ENCODE assay signal across 8 cellular contexts in the genomic region with DNA sequence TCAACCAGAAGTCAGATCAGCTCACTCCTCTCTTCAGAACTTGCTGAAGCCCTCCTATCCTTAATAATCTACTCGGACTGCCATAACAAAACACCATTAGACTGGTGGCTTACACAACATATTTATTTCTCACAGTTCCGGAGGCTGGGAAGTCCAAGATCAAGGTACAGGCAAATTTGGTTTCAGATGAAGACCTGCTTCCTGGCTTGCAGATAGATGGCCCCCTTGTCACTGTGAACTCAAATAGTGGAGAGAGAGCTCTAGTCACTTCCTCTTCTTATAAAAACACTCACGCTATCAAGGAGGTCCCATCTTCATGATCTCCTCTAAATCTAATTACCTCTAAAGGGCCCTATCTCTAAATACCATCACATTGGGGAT.
A peak's percentile ranks its signal among the peaks of the same experiment; 100 is the strongest.
DNase-seq lines count a peak whose midpoint lies in the region; ATAC-seq and TF ChIP-seq lines count a peak whose summit lies in the region.

No MANE protein-coding gene starts in this region.

- intact Hi-C loops in activated naive CD4-positive, alpha-beta T cell treated with anti-CD3 and anti-CD28 coated beads for 36 hours (cut with micrococcal nuclease): loop anchor here (1.0 to 5.0 kb wide), 7 partner anchors 10 to 435 kb away; no protein-coding TSS in a partner anchor

- peaks cover 6% of the 10 kb centered on the region for H3K4me1 ChIP-seq in smooth muscle cell (ENCODE audit: low read depth)

- peaks cover 46% of the 10 kb centered on the region for H3K4me1 Mint-ChIP-seq in activated naive CD4-positive, alpha-beta T cell treated with anti-CD3 and anti-CD28 coated beads for 36 hours (ENCODE audit: low read depth)
- H3K4me1 Mint-ChIP-seq in T-helper 1 cell treated with Interleukin-12 subunit alpha and Interleukin-12 subunit beta and Interleukin-4 antibody, amounts not matched to agents 30 μg/mL and 1 μg/mL, for 36 hours (ENCODE audit: low read depth): peaks cover 44% of the 10 kb centered on the region
- H3K4me1 Mint-ChIP-seq in nephron progenitor cell: no peaks in the 10 kb centered on the region

- H3F3A ChIP-seq in smooth muscle cell (ENCODE audit: low read depth): no peaks in the 10 kb centered on the region

- no peak overlapping the region for H2AFZ ChIP-seq in smooth muscle cell (ENCODE audit: low read depth)

- peak; percentile 26 for DNase-seq in activated naive CD4-positive, alpha-beta T cell treated with anti-CD3 and anti-CD28 coated beads for 36 hours
- DNase-seq in activated naive CD4-positive, alpha-beta T cell treated with anti-CD3 and anti-CD28 coated beads, Interleukin-2, amount 50 U/mL, for 16 hours: no peak
- DNase-seq in nephron progenitor cell: no peak
- DNase-seq in occipital lobe (lab: John Stamatoyannopoulos, UW): no peak
- no peak for DNase-seq in smooth muscle cell (lab: John Stamatoyannopoulos, UW; ENCODE audit: unreplicated experiment)
- no peak for DNase-seq in stimulated activated CD8-positive, alpha-beta memory T cell treated with anti-CD3 and anti-CD28 coated beads, Interleukin-4, amount 100 ng/mL, for 48 hours

- H3K9me3 ChIP-seq in smooth muscle cell (replicated peaks; ENCODE audit: low read depth): no peaks in the 10 kb centered on the region

- H3K9me3 Mint-ChIP-seq in activated naive CD4-positive, alpha-beta T cell treated with anti-CD3 and anti-CD28 coated beads for 36 hours: no peaks in the 10 kb centered on the region
- H3K9me3 Mint-ChIP-seq in T-helper 1 cell treated with Interleukin-12 subunit alpha and Interleukin-12 subunit beta and Interleukin-4 antibody, amounts not matched to agents 30 μg/mL and 1 μg/mL, for 36 hours: no peaks in the 10 kb centered on the region
- H3K9me3 Mint-ChIP-seq in nephron progenitor cell: no peaks in the 10 kb centered on the region

- no peaks in the 10 kb centered on the region for H3K27me3 Mint-ChIP-seq in activated naive CD4-positive, alpha-beta T cell treated with anti-CD3 and anti-CD28 coated beads for 36 hours (ENCODE audit: low read depth)
- H3K27me3 Mint-ChIP-seq in T-helper 1 cell treated with Interleukin-12 subunit alpha and Interleukin-12 subunit beta and Interleukin-4 antibody, amounts not matched to agents 30 μg/mL and 1 μg/mL, for 36 hours (ENCODE audit: low read depth): no peaks in the 10 kb centered on the region
- H3K27me3 Mint-ChIP-seq in nephron progenitor cell (ENCODE audit: low read depth, poor library complexity): no peaks in the 10 kb centered on the region

- H3K36me3 ChIP-seq in smooth muscle cell (ENCODE audit: low read depth): no peaks in the 10 kb centered on the region

- peaks cover 71% of the 10 kb centered on the region for H4K20me1 ChIP-seq in smooth muscle cell (ENCODE audit: low read depth)

- WGBS in smooth muscle cell (ENCODE audit: low lambda C conversion rate): 93% methylated on average over 3 of the region's 3 CpGs

- H3K4me2 ChIP-seq in smooth muscle cell: no peak overlapping the region

- peak; percentile 40 for ATAC-seq in HG03039 (IDR thresholded peaks at IDR 0.05; ENCODE audit: unreplicated experiment)

- H3K4me3 ChIP-seq in smooth muscle cell: no peak overlapping the region

- TF ChIP-seq CTCF in nephron progenitor cell (IDR thresholded peaks at IDR 0.05) (no peak), smooth muscle cell (IDR thresholded peaks at IDR 0.05; ENCODE audit: borderline replicate concordance, insufficient read depth, poor library complexity, severe bottlenecking) (no peak)

- H3K27me3 ChIP-seq in smooth muscle cell (ENCODE audit: low read depth): no peaks in the 10 kb centered on the region

- H3K36me3 Mint-ChIP-seq in activated naive CD4-positive, alpha-beta T cell treated with anti-CD3 and anti-CD28 coated beads for 36 hours (ENCODE audit: low read depth): peaks cover 10% of the 10 kb centered on the region
- H3K36me3 Mint-ChIP-seq in T-helper 1 cell treated with Interleukin-12 subunit alpha and Interleukin-12 subunit beta and Interleukin-4 antibody, amounts not matched to agents 30 μg/mL and 1 μg/mL, for 36 hours (ENCODE audit: low read depth): peaks cover 9% of the 10 kb centered on the region
- no peaks in the 10 kb centered on the region for H3K36me3 Mint-ChIP-seq in nephron progenitor cell (ENCODE audit: low read depth)

- peak overlapping the region; percentile 83 for H3K27ac Mint-ChIP-seq in activated naive CD4-positive, alpha-beta T cell treated with anti-CD3 and anti-CD28 coated beads for 36 hours
- H3K27ac Mint-ChIP-seq in T-helper 1 cell treated with Interleukin-12 subunit alpha and Interleukin-12 subunit beta and Interleukin-4 antibody, amounts not matched to agents 30 μg/mL and 1 μg/mL, for 36 hours: peak overlapping the region; percentile 75
- peak overlapping the region; percentile 44 for H3K27ac Mint-ChIP-seq in nephron progenitor cell

- H3K4me3 Mint-ChIP-seq in activated naive CD4-positive, alpha-beta T cell treated with anti-CD3 and anti-CD28 coated beads for 36 hours: peak overlapping the region; percentile 23
- H3K4me3 Mint-ChIP-seq in T-helper 1 cell treated with Interleukin-12 subunit alpha and Interleukin-12 subunit beta and Interleukin-4 antibody, amounts not matched to agents 30 μg/mL and 1 μg/mL, for 36 hours: peak overlapping the region; percentile 49
- H3K4me3 Mint-ChIP-seq in nephron progenitor cell: no peak overlapping the region

- no peak overlapping the region for H3K9ac ChIP-seq in smooth muscle cell (ENCODE audit: low read depth)

- H3K27ac ChIP-seq in smooth muscle cell (ENCODE audit: low read depth): no peak overlapping the region

- peaks cover 5% of the 10 kb centered on the region for H3K79me2 ChIP-seq in smooth muscle cell (ENCODE audit: low read depth)

- CTCF ChIA-PET in activated naive CD4-positive, alpha-beta T cell treated with anti-CD3 and anti-CD28 coated beads for 36 hours (lab: Charles Lee): interaction anchor here (0.7 to 1.7 kb wide), 4 partner anchors 31 to 241 kb away, joined by 4 to 6 read pairs (median 4); no protein-coding TSS in a partner anchor
